15 cellular contexts compared by ENCODE assay signal in genomic region chr10:133235265-133235664, GRCh38. TPM values are rescaled to one million over a fixed set of nuclear protein-coding genes. Genes with fewer than 3 reads are reported as not detected.
DNase-seq lines count a peak whose midpoint lies in the region; ATAC-seq lines count a peak whose summit lies in the region.
"Had no signal": no experiment of that assay in that cellular context is flagged by ENCODE, and none has a peak within 500 bp of the region (broad histone marks: within the 10 kb centered on the region; RNA-seq: fewer than 3 reads in every experiment).

No MANE protein-coding gene starts in this region.

- no peaks in the 10 kb centered on the region for H3K36me3 Mint-ChIP-seq in activated T-cell treated with anti-CD3 and anti-CD28 coated beads, Interleukin-2, amount 50 U/mL, for 4 hours (ENCODE audit: insufficient read depth)
- no peaks in the 10 kb centered on the region for H3K36me3 Mint-ChIP-seq in activated T-helper 17 cell treated with anti-CD3 and anti-CD28 coated beads, Interleukin-2, amount 50 U/mL, for 72 hours (ENCODE audit: low read depth)
- H3K36me3 Mint-ChIP-seq in stimulated activated naive B cell treated with anti-CD40 and anti-IgM and Interleukin-4, amounts not matched to agents 10 μg/mL and 1 μg/mL and 100 μg/mL, for 72 hours: no peaks in the 10 kb centered on the region

- H3K4me1 Mint-ChIP-seq in activated T-cell treated with anti-CD3 and anti-CD28 coated beads, Interleukin-2, amount 50 U/mL, for 4 hours (ENCODE audit: low read depth): peaks cover 12% of the 10 kb centered on the region
- H3K4me1 Mint-ChIP-seq in activated T-helper 17 cell treated with anti-CD3 and anti-CD28 coated beads, Interleukin-2, amount 50 U/mL, for 72 hours: no peaks in the 10 kb centered on the region
- H3K4me1 Mint-ChIP-seq in stimulated activated naive B cell treated with anti-CD40 and anti-IgM and Interleukin-4, amounts not matched to agents 10 μg/mL and 1 μg/mL and 100 μg/mL, for 72 hours: peaks cover 17 to 42% of the 10 kb centered on the region in 2 donors

- peaks cover 53% of the 10 kb centered on the region for H3K27me3 Mint-ChIP-seq in activated T-cell treated with anti-CD3 and anti-CD28 coated beads, Interleukin-2, amount 50 U/mL, for 4 hours (ENCODE audit: low read depth)
- H3K27me3 Mint-ChIP-seq in activated T-helper 17 cell treated with anti-CD3 and anti-CD28 coated beads, Interleukin-2, amount 50 U/mL, for 72 hours: peaks cover 22% of the 10 kb centered on the region
- peaks cover 37 to 72% of the 10 kb centered on the region in 2 donors for H3K27me3 Mint-ChIP-seq in stimulated activated naive B cell treated with anti-CD40 and anti-IgM and Interleukin-4, amounts not matched to agents 10 μg/mL and 1 μg/mL and 100 μg/mL, for 72 hours

- DNase-seq in activated T-cell treated with anti-CD3 and anti-CD28 coated beads, Interleukin-2, amount 50 U/mL, for 4 hours: no peak
- DNase-seq in activated T-cell treated with anti-CD3 and anti-CD28 coated beads for 4 hours: no peak
- DNase-seq in stimulated activated naive B cell treated with anti-CD40 and anti-IgM and Interleukin-4, amounts not matched to agents 10 μg/mL and 1 μg/mL and 100 μg/mL, for 72 hours: no peak
- DNase-seq in NCI-H510A (lab: John Stamatoyannopoulos, UW): no peak
- DNase-seq in DMS53 treated with DMSO at 0.1 percent for 48 hours (lab: John Stamatoyannopoulos, UW; ENCODE audit: unreplicated experiment): no peak
- no peak for DNase-seq in NCI-H1105 (lab: John Stamatoyannopoulos, UW)
- DNase-seq: adrenal gland, dorsolateral prefrontal cortex, NCI-H1436 had no signal

- ATAC-seq in activated T-cell treated with anti-CD3 and anti-CD28 coated beads, Interleukin-2, amount 50 U/mL, for 4 hours: peak; percentile 8 to 10
- peak; percentile 41 for ATAC-seq in activated T-helper 17 cell treated with anti-CD3 and anti-CD28 coated beads, Interleukin-2, amount 50 U/mL, for 72 hours (replicated peaks)
- no peak for ATAC-seq in stimulated activated naive B cell treated with anti-CD40 and anti-IgM and Interleukin-4, amounts not matched to agents 10 μg/mL and 1 μg/mL and 100 μg/mL, for 72 hours (replicated peaks)

- H3K9me3 ChIP-seq in iPS-18c (ENCODE audit: control insufficient read depth, insufficient read depth, low read length): peaks cover 4% of the 10 kb centered on the region
- H3K9me3 ChIP-seq: adrenal gland had no signal

- H3K27ac Mint-ChIP-seq in activated T-helper 17 cell treated with anti-CD3 and anti-CD28 coated beads, Interleukin-2, amount 50 U/mL, for 72 hours: no peak overlapping the region
- peak overlapping the region; percentile 69 for H3K27ac Mint-ChIP-seq in stimulated activated naive B cell treated with anti-CD40 and anti-IgM and Interleukin-4, amounts not matched to agents 10 μg/mL and 1 μg/mL and 100 μg/mL, for 72 hours

- peak overlapping the region; percentile 55 for H3K4me3 Mint-ChIP-seq in activated T-cell treated with anti-CD3 and anti-CD28 coated beads, Interleukin-2, amount 50 U/mL, for 4 hours
- peak overlapping the region; percentile 55 for H3K4me3 Mint-ChIP-seq in activated T-helper 17 cell treated with anti-CD3 and anti-CD28 coated beads, Interleukin-2, amount 50 U/mL, for 72 hours
- peak overlapping the region; percentile 69 to 74 for H3K4me3 Mint-ChIP-seq in stimulated activated naive B cell treated with anti-CD40 and anti-IgM and Interleukin-4, amounts not matched to agents 10 μg/mL and 1 μg/mL and 100 μg/mL, for 72 hours

- no peaks in the 10 kb centered on the region for H3K9me3 Mint-ChIP-seq in activated T-cell treated with anti-CD3 and anti-CD28 coated beads, Interleukin-2, amount 50 U/mL, for 4 hours
- no peaks in the 10 kb centered on the region for H3K9me3 Mint-ChIP-seq in activated T-helper 17 cell treated with anti-CD3 and anti-CD28 coated beads, Interleukin-2, amount 50 U/mL, for 72 hours
- no peaks in the 10 kb centered on the region for H3K9me3 Mint-ChIP-seq in stimulated activated naive B cell treated with anti-CD40 and anti-IgM and Interleukin-4, amounts not matched to agents 10 μg/mL and 1 μg/mL and 100 μg/mL, for 72 hours

- peak overlapping the region; percentile 28; the same call in 1 of the 2 replicates for H3K4me3 ChIP-seq in iPS-18c (ENCODE audit: insufficient read depth, low read depth, low read length)

RNA-seq across cellular contexts. Expression of gene VENTX, which starts 2.4 kb away (rescaled TPM):
- not detected for total RNA-seq in activated T-cell treated with anti-CD3 and anti-CD28 coated beads, Interleukin-2, amount 50 U/mL, for 4 hours
- under 1 TPM in 1 of 2 donors, not detected in 1; 0.21 TPM for total RNA-seq in activated T-helper 17 cell treated with anti-CD3 and anti-CD28 coated beads, Interleukin-2, amount 50 U/mL, for 72 hours
- total RNA-seq: frontal cortex, renal cortical epithelial cell, urinary bladder had no signal

RNA-seq across cellular contexts. Expression of gene UTF1, which starts 5.2 kb away (rescaled TPM):
- under 1 TPM in 1 of 3 donors, not detected in 2; 0.25 TPM for total RNA-seq in activated T-cell treated with anti-CD3 and anti-CD28 coated beads, Interleukin-2, amount 50 U/mL, for 4 hours
- not detected for total RNA-seq in activated T-helper 17 cell treated with anti-CD3 and anti-CD28 coated beads, Interleukin-2, amount 50 U/mL, for 72 hours
- total RNA-seq: frontal cortex, lower leg skin, renal cortical epithelial cell, urinary bladder had no signal

RNA-seq across cellular contexts. Expression of gene ADAM8, which starts 41.4 kb away (rescaled TPM):
- 10 to 100 TPM; 62.8 to 72.7 (median 70.7) TPM for total RNA-seq in activated T-cell treated with anti-CD3 and anti-CD28 coated beads, Interleukin-2, amount 50 U/mL, for 4 hours
- 100 to 1,000 TPM in 1 of 2 donors, 10 to 100 TPM in 1; 83.7 to 336 TPM for total RNA-seq in activated T-helper 17 cell treated with anti-CD3 and anti-CD28 coated beads, Interleukin-2, amount 50 U/mL, for 72 hours

Comparison
In these comparisons a context has a peak if more than half of its experiments do, and no peak if none do; other contexts are left out.
1. ATAC-seq: peak in activated T-cell treated with anti-CD3 and anti-CD28 coated beads, Interleukin-2, amount 50 U/mL, for 4 hours (2 of 2) and activated T-helper 17 cell treated with anti-CD3 and anti-CD28 coated beads, Interleukin-2, amount 50 U/mL, for 72 hours (single experiment); none in stimulated activated naive B cell treated with anti-CD40 and anti-IgM and Interleukin-4, amounts not matched to agents 10 μg/mL and 1 μg/mL and 100 μg/mL, for 72 hours (0 of 2).
2. Peak in every context shown above with its lines, with median percentiles within 50 percentile points of each other: H3K4me3 Mint-ChIP-seq.